ENCODE assay signal across 1 cellular context in genomic region chr1:99546432-99547416, GRCh38.
TF ChIP-seq lines count a peak whose summit lies in the region.

No MANE protein-coding gene starts in this region.

TF ChIP-seq in H1, 55 proteins besides CTCF, POLR2A, EP300 and RAD21 (continued from another document):
- TF ChIP-seq, protein P1, sequence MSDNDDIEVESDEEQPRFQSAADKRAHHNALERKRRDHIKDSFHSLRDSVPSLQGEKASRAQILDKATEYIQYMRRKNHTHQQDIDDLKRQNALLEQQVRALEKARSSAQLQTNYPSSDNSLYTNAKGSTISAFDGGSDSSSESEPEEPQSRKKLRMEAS (IDR thresholded peaks at IDR 0.05) = no peak
- TF ChIP-seq TEAD4 (IDR thresholded peaks at IDR 0.05; ENCODE audit: low read depth, low read length) = no peak
- no peak for TF ChIP-seq CREB1 (IDR thresholded peaks at IDR 0.05)
- TF ChIP-seq SIX5 (IDR thresholded peaks at IDR 0.05; ENCODE audit: low read depth, low read length) = no peak
- TF ChIP-seq RXRA (IDR thresholded peaks at IDR 0.05; ENCODE audit: insufficient read depth, low read depth, low read length) = no peak
- TF ChIP-seq YY1 (IDR thresholded peaks at IDR 0.05; ENCODE audit: low read depth, low read length) = no peak
- no peak for TF ChIP-seq NRF1 (IDR thresholded peaks at IDR 0.05; ENCODE audit: low read depth, low read length)
- no peak for TF ChIP-seq JUN (IDR thresholded peaks at IDR 0.05; ENCODE audit: low read depth, low read length)
- TF ChIP-seq KDM5A (IDR thresholded peaks at IDR 0.05; ENCODE audit: low read length) = no peak
- no peak for TF ChIP-seq HDAC6 (IDR thresholded peaks at IDR 0.05; ENCODE audit: low read depth, low read length)
- TF ChIP-seq RFX5 (IDR thresholded peaks at IDR 0.05; ENCODE audit: borderline replicate concordance, low read depth, low read length) = no peak
- no peak for TF ChIP-seq TAF1 (IDR thresholded peaks at IDR 0.05; ENCODE audit: low read depth, low read length)
